23 cellular contexts compared by ENCODE assay signal in genomic region chr2:145854039-145854755, GRCh38.
"Had no signal": no experiment of that assay in that cellular context is flagged by ENCODE, and none has a peak within 500 bp of the region (broad histone marks: within the 10 kb centered on the region; RNA-seq: fewer than 3 reads in every experiment).

No MANE protein-coding gene starts in this region.

- ATAC-seq: foreskin keratinocyte, gastroesophageal sphincter, heart left ventricle, left colon, left lobe of liver, left ventricle myocardium superior, lower lobe of right lung, mucosa of descending colon had no signal

- H3K36me3 Mint-ChIP-seq: immature natural killer cell, mesothelial cell of epicardium, naive B cell had no signal

- DNase-seq: colonic mucosa; cortex of kidney; dorsolateral prefrontal cortex; effector CD4-positive, alpha-beta T cell; effector memory CD4-positive, alpha-beta T cell; foreskin keratinocyte; heart left ventricle; hypothalamus; immature natural killer cell; islet precursor cell; kidney; kidney glomerular epithelial cell; left colon; left ventricle myocardium superior; lower lobe of right lung; mesenchymal stem cell; mucosa of descending colon; naive B cell had no signal

- H3K4me1 Mint-ChIP-seq: immature natural killer cell, naive B cell had no signal

- H3K27ac Mint-ChIP-seq: dendritic cell treated with granulocyte-macrophage colony-stimulating factor and Interleukin-4, amounts not matched to agents 40 ng/mL and 50 ng/mL, for 4 days; immature natural killer cell; mesothelial cell of epicardium; naive B cell had no signal

- H3K4me3 Mint-ChIP-seq: dendritic cell treated with granulocyte-macrophage colony-stimulating factor and Interleukin-4, amounts not matched to agents 40 ng/mL and 50 ng/mL, for 4 days; immature natural killer cell; mesothelial cell of epicardium; naive B cell had no signal

- H3K9me3 ChIP-seq: colonic mucosa, esophagus muscularis mucosa, gastroesophageal sphincter, heart left ventricle, lower lobe of right lung, mucosa of descending colon had no signal
